Comparison of ENCODE assay signal across 1 cellular context in genomic region chr19:28469544-28469943, GRCh38.
TF ChIP-seq lines count a peak whose summit lies in the region.

No MANE protein-coding gene starts in this region.

TF ChIP-seq in K562, 482 proteins besides CTCF, POLR2A, EP300 and RAD21 (continued from another document):
- TF ChIP-seq HMGN3 (IDR thresholded peaks at IDR 0.05; ENCODE audit: borderline replicate concordance, extremely low read depth, insufficient read length, low read depth, low read length), result no peak
- TF ChIP-seq COPS2 (conservative IDR thresholded peaks at IDR 0.05), result no peak
- peak; percentile 82 for TF ChIP-seq RBM25 (IDR thresholded peaks at IDR 0.05; ENCODE audit: low read depth, low read length, severe bottlenecking)
- TF ChIP-seq CCAR2 (IDR thresholded peaks at IDR 0.05; ENCODE audit: low read depth, low read length), result no peak
- no peak for TF ChIP-seq BRD4 (IDR thresholded peaks at IDR 0.05)
- TF ChIP-seq ZNF609 (CRISPR knock-in tag; IDR thresholded peaks at IDR 0.05; ENCODE audit: borderline replicate concordance), result no peak
- no peak for TF ChIP-seq TGIF2 (CRISPR knock-in tag; IDR thresholded peaks at IDR 0.05)
- TF ChIP-seq ADNP (tag; IDR thresholded peaks at IDR 0.05), result peak; percentile 85
TF ChIP-seq in K562: peak in this region for 5.
